In the genomic region with DNA sequence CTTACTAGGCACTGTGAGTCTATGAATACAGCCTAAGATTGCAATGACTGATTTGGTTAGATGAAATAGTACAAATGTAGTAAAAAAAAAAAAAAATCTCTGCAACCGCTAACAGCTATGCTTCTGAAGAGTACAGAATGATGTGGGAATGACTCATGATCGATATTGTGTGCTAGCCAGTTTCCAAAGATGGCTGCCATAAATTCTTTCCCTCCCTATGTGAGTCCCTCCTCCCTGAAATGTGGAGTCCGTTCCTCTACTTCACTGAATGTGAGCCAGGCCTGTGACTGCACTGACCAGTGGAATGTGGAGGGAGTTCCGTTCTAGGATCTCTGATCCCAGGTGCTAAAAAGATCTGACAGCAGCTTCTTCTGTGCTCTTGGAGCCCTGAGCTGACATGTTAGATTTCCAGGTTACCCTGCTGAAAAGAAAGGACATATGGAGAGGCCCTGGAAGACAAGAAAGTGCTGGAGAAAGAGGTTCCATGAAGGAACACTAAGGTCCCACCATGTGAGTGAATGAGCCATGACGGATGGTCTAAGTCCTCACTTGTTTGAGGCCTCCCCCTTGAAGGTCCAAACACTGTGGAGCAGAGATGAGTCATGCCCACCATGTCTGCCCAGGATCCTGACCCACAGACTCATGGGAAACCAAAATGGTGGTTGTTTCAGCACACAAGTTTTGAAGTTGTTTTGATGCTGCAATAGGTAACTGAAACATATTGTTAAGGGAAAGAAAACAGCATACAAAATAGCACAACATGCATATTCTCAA, we compare ENCODE assay signal across 23 cellular contexts. TPM values are rescaled to one million over a fixed set of nuclear protein-coding genes. Genes with fewer than 3 reads are reported as not detected.
DNase-seq lines count a peak whose midpoint lies in the region; ATAC-seq lines count a peak whose summit lies in the region.
"Had no signal": no experiment of that assay in that cellular context is flagged by ENCODE, and none has a peak within 500 bp of the region (broad histone marks: within the 10 kb centered on the region; RNA-seq: fewer than 3 reads in every experiment).

No MANE protein-coding gene starts in this region.

- peaks cover 4% of the 10 kb centered on the region for H3K27me3 Mint-ChIP-seq in activated naive CD8-positive, alpha-beta T cell treated with anti-CD3 and anti-CD28 coated beads, Interleukin-2, amount 50 U/mL, for 24 hours
- H3K27me3 Mint-ChIP-seq: activated CD8-positive, alpha-beta memory T cell treated with anti-CD3 and anti-CD28 coated beads, Interleukin-2, amount 10 ng/mL, durations not matched to agents 7 days and 5 days; brain had no signal

- H3K9me3 Mint-ChIP-seq in stimulated activated effector memory CD8-positive, alpha-beta T cell treated with anti-CD3 and anti-CD28 coated beads, Interleukin-12 subunit alpha, Interleukin-12 subunit beta, amount 100 ng/mL, for 72 hours = no peaks in the 10 kb centered on the region
- H3K9me3 Mint-ChIP-seq in activated naive CD8-positive, alpha-beta T cell treated with anti-CD3 and anti-CD28 coated beads, Interleukin-2, amount 50 U/mL, for 24 hours = no peaks in the 10 kb centered on the region
- H3K9me3 Mint-ChIP-seq: activated T-helper 1 cell treated with anti-CD3 and anti-CD28 coated beads, Interleukin-12 subunit alpha, Interleukin-12 subunit beta, Interleukin-2, Interleukin-4 antibody, amounts not matched to agents 30 ng/mL and 10 ng/mL and 1 ng/mL, durations not matched to agents 14 hours and 24 hours and 36 hours had no signal

- no peak overlapping the region for H3K27ac Mint-ChIP-seq in stimulated activated effector memory CD8-positive, alpha-beta T cell treated with anti-CD3 and anti-CD28 coated beads, Interleukin-12 subunit alpha, Interleukin-12 subunit beta, amount 100 ng/mL, for 72 hours
- H3K27ac Mint-ChIP-seq in activated naive CD8-positive, alpha-beta T cell treated with anti-CD3 and anti-CD28 coated beads, Interleukin-2, amount 50 U/mL, for 24 hours = no peak overlapping the region
- H3K27ac Mint-ChIP-seq: activated CD8-positive, alpha-beta memory T cell treated with anti-CD3 and anti-CD28 coated beads, Interleukin-2, amount 10 ng/mL, durations not matched to agents 7 days and 5 days; activated naive CD4-positive, alpha-beta T cell treated with anti-CD3 and anti-CD28 coated beads, Interleukin-2, amount 50 U/mL, for 72 hours; activated T-helper 1 cell treated with anti-CD3 and anti-CD28 coated beads, Interleukin-12 subunit alpha, Interleukin-12 subunit beta, Interleukin-2, Interleukin-4 antibody, amounts not matched to agents 30 ng/mL and 10 ng/mL and 1 ng/mL, durations not matched to agents 14 hours and 24 hours and 36 hours had no signal

- H3K4me1 Mint-ChIP-seq in stimulated activated effector memory CD8-positive, alpha-beta T cell treated with anti-CD3 and anti-CD28 coated beads, Interleukin-12 subunit alpha, Interleukin-12 subunit beta, amount 100 ng/mL, for 72 hours = no peaks in the 10 kb centered on the region
- H3K4me1 Mint-ChIP-seq in activated naive CD8-positive, alpha-beta T cell treated with anti-CD3 and anti-CD28 coated beads, Interleukin-2, amount 50 U/mL, for 24 hours = no peaks in the 10 kb centered on the region
- H3K4me1 Mint-ChIP-seq: activated CD8-positive, alpha-beta memory T cell treated with anti-CD3 and anti-CD28 coated beads, Interleukin-2, amount 10 ng/mL, durations not matched to agents 7 days and 5 days had no signal

- H3K36me3 Mint-ChIP-seq in stimulated activated effector memory CD8-positive, alpha-beta T cell treated with anti-CD3 and anti-CD28 coated beads, Interleukin-12 subunit alpha, Interleukin-12 subunit beta, amount 100 ng/mL, for 72 hours = no peaks in the 10 kb centered on the region
- H3K36me3 Mint-ChIP-seq in activated naive CD8-positive, alpha-beta T cell treated with anti-CD3 and anti-CD28 coated beads, Interleukin-2, amount 50 U/mL, for 24 hours (ENCODE audit: low read depth) = no peaks in the 10 kb centered on the region
- H3K36me3 Mint-ChIP-seq: activated CD8-positive, alpha-beta memory T cell treated with anti-CD3 and anti-CD28 coated beads, Interleukin-2, amount 10 ng/mL, durations not matched to agents 7 days and 5 days; activated naive CD4-positive, alpha-beta T cell treated with anti-CD3 and anti-CD28 coated beads, Interleukin-2, amount 50 U/mL, for 72 hours; brain had no signal

- ATAC-seq in stimulated activated effector memory CD8-positive, alpha-beta T cell treated with anti-CD3 and anti-CD28 coated beads, Interleukin-12 subunit alpha, Interleukin-12 subunit beta, amount 100 ng/mL, for 72 hours = peak; percentile 28
- no peak for ATAC-seq in activated naive CD8-positive, alpha-beta T cell treated with anti-CD3 and anti-CD28 coated beads, Interleukin-2, amount 50 U/mL, for 24 hours
- ATAC-seq: activated CD8-positive, alpha-beta memory T cell treated with anti-CD3 and anti-CD28 coated beads, Interleukin-2, amount 10 ng/mL, durations not matched to agents 7 days and 5 days; activated naive CD4-positive, alpha-beta T cell treated with anti-CD3 and anti-CD28 coated beads, Interleukin-2, amount 50 U/mL, for 72 hours; psoas muscle had no signal

- no peak overlapping the region for H3K4me3 Mint-ChIP-seq in stimulated activated effector memory CD8-positive, alpha-beta T cell treated with anti-CD3 and anti-CD28 coated beads, Interleukin-12 subunit alpha, Interleukin-12 subunit beta, amount 100 ng/mL, for 72 hours
- no peak overlapping the region for H3K4me3 Mint-ChIP-seq in activated naive CD8-positive, alpha-beta T cell treated with anti-CD3 and anti-CD28 coated beads, Interleukin-2, amount 50 U/mL, for 24 hours
- H3K4me3 Mint-ChIP-seq: activated CD8-positive, alpha-beta memory T cell treated with anti-CD3 and anti-CD28 coated beads, Interleukin-2, amount 10 ng/mL, durations not matched to agents 7 days and 5 days; activated T-helper 1 cell treated with anti-CD3 and anti-CD28 coated beads, Interleukin-12 subunit alpha, Interleukin-12 subunit beta, Interleukin-2, Interleukin-4 antibody, amounts not matched to agents 30 ng/mL and 10 ng/mL and 1 ng/mL, durations not matched to agents 14 hours and 24 hours and 36 hours; brain had no signal

- DNase-seq in GM04503 (ENCODE audit: low read depth) (peak; percentile 61), LHCN-M2 (ENCODE audit: low read depth) (peak; percentile 47), astrocyte of the hippocampus (ENCODE audit: low read depth, low spot score) (peak; percentile 87), SKM-1 treated with dmso at 0.1 percent for 144 hours (lab: John Stamatoyannopoulos, UW; ENCODE audit: unreplicated experiment) (no peak)
- no peak for DNase-seq in stimulated activated effector memory CD8-positive, alpha-beta T cell treated with anti-CD3 and anti-CD28 coated beads, Interleukin-12 subunit alpha, Interleukin-12 subunit beta, amount 100 ng/mL, for 72 hours (ENCODE audit: low spot score in 2 of 2)
- no peak for DNase-seq in activated naive CD8-positive, alpha-beta T cell treated with anti-CD3 and anti-CD28 coated beads, Interleukin-2, amount 50 U/mL, for 24 hours
- DNase-seq in activated CD4-positive, alpha-beta T cell treated with anti-CD3 and anti-CD28 coated beads, Interleukin-2, amount 50 U/mL, for 48 hours = no peak
- DNase-seq: activated CD4-positive, alpha-beta T cell treated with anti-CD3 and anti-CD28 coated beads for 48 hours; activated CD8-positive, alpha-beta memory T cell treated with anti-CD3 and anti-CD28 coated beads, Interleukin-2, amount 10 ng/mL, durations not matched to agents 7 days and 5 days; AML-193; DMS79 treated with DMSO at 0.1 percent for 48 hours; effector memory CD4-positive, alpha-beta T cell; esophagus squamous epithelium; glutamatergic neuron; kidney glomerular epithelial cell; mammary epithelial cell; NCI-H1930; PC-9; psoas muscle; SJCRH30 had no signal

RNA-seq across cellular contexts. Expression of a gene that starts 46.3 kb away (rescaled TPM):
- total RNA-seq in LHCN-M2 (2014; rRNA removed) = 2.2 and 4.1 TPM in 2 replicates
- polyA plus RNA-seq in LHCN-M2 (2012) = 1.7 TPM

Comparison
In these comparisons a context has a peak if more than half of its experiments do, and no peak if none do; other contexts are left out.
1. DNase-seq: peak in GM04503 (single experiment), LHCN-M2 (single experiment) and astrocyte of the hippocampus (single experiment); none in stimulated activated effector memory CD8-positive, alpha-beta T cell treated with anti-CD3 and anti-CD28 coated beads, Interleukin-12 subunit alpha, Interleukin-12 subunit beta, amount 100 ng/mL, for 72 hours (0 of 2), activated naive CD8-positive, alpha-beta T cell treated with anti-CD3 and anti-CD28 coated beads, Interleukin-2, amount 50 U/mL, for 24 hours (single experiment), activated CD4-positive, alpha-beta T cell treated with anti-CD3 and anti-CD28 coated beads, Interleukin-2, amount 50 U/mL, for 48 hours (0 of 2) and SKM-1 treated with dmso at 0.1 percent for 144 hours (single experiment).